Comparison of ENCODE assay signal across 22 cellular contexts in the genomic region with DNA sequence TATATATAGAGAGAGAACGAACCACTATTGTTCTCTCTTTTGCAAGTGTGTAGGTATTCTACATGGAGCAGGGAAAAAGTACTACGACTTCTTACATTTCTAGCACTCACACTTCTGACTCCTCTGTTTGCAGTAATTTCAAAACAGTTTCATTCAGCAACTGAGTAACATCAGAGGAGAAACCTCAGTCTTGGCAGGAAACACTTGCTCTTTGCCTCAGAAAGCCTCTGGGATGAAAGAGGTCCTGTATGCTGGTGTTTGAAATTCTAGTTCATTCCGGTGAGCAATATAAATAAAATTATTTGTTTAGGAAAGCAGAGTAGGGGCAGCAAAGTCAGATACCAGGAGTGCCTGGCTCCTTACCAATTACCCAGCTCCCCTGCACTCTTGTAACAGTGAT.
DNase-seq lines count a peak whose midpoint lies in the region; ATAC-seq and TF ChIP-seq lines count a peak whose summit lies in the region.
"Had no signal": no experiment of that assay in that cellular context is flagged by ENCODE, and none has a peak within 500 bp of the region (broad histone marks: within the 10 kb centered on the region; RNA-seq: fewer than 3 reads in every experiment).

No MANE protein-coding gene starts in this region.

- H3K36me3 Mint-ChIP-seq in activated naive CD4-positive, alpha-beta T cell treated with anti-CD3 and anti-CD28 coated beads for 36 hours (ENCODE audit: low read depth), result no peaks in the 10 kb centered on the region
- H3K36me3 Mint-ChIP-seq: IgD-negative memory B cell had no signal

- DNase-seq in GM03348 (ENCODE audit: low spot score) (peak; percentile 29), astrocyte of the cerebellum (ENCODE audit: low read depth) (peak; percentile 42), fibroblast of peridontal ligament (ENCODE audit: extremely low read depth) (peak; percentile 74), renal cortical epithelial cell (ENCODE audit: low read depth) (peak; percentile 57)
- DNase-seq in activated naive CD4-positive, alpha-beta T cell treated with anti-CD3 and anti-CD28 coated beads for 36 hours, result no peak
- DNase-seq: activated B cell treated with CpG ODN at 0.5 μM for 24 hours; activated CD4-positive, alpha-beta T cell treated with anti-CD3 and anti-CD28 coated beads, Interleukin-2, amount 50 U/mL, for 4 hours; activated CD8-positive, alpha-beta memory T cell treated with anti-CD3 and anti-CD28 coated beads, Interleukin-2, amount 50 U/mL, for 48 hours; gastrocnemius medialis; GF-D8; MG63; NCI-H774; retina; stimulated activated CD4-positive, alpha-beta T cell treated with anti-CD3 and anti-CD28 coated beads, Interleukin-4, amount 100 ng/mL, for 24 hours; stimulated activated naive CD8-positive, alpha-beta T cell treated with anti-CD3 and anti-CD28 coated beads, Interleukin-15, Interleukin-2, amounts not matched to agents 100 U/mL and 50 U/mL, for 24 hours; thyroid gland had no signal

- intact Hi-C loops in activated naive CD4-positive, alpha-beta T cell treated with anti-CD3 and anti-CD28 coated beads for 36 hours (cut with micrococcal nuclease), result no loop called here

- no peak overlapping the region for H3K27ac Mint-ChIP-seq in activated naive CD4-positive, alpha-beta T cell treated with anti-CD3 and anti-CD28 coated beads for 36 hours
- H3K27ac Mint-ChIP-seq: activated B cell treated with CpG ODN at 0.5 μM for 24 hours, B cell, IgD-negative memory B cell had no signal

- CTCF ChIA-PET in activated naive CD4-positive, alpha-beta T cell treated with anti-CD3 and anti-CD28 coated beads for 36 hours (lab: Charles Lee), result interaction anchor here (1.3 kb wide), 1 partner anchor 313 kb away, joined by 3 read pairs; no protein-coding TSS in a partner anchor

- no peak for ATAC-seq in HG02759 (IDR thresholded peaks at IDR 0.05; ENCODE audit: unreplicated experiment)
- no peak for ATAC-seq in HG02588 (IDR thresholded peaks at IDR 0.05; ENCODE audit: unreplicated experiment)
- ATAC-seq in SK-N-SH treated with all-trans-retinoic acid at 6 μM for 48 hours, result no peak
- ATAC-seq: gastrocnemius medialis; stimulated activated naive CD8-positive, alpha-beta T cell treated with anti-CD3 and anti-CD28 coated beads, Interleukin-15, Interleukin-2, amounts not matched to agents 100 U/mL and 50 U/mL, for 24 hours had no signal

- no peak overlapping the region for H3K4me3 ChIP-seq in astrocyte of the cerebellum (ENCODE audit: low read depth, low read length)
- H3K4me3 ChIP-seq: cardiac muscle cell, gastrocnemius medialis, MG63, thyroid gland had no signal

- H3K4me1 Mint-ChIP-seq in activated naive CD4-positive, alpha-beta T cell treated with anti-CD3 and anti-CD28 coated beads for 36 hours (ENCODE audit: low read depth), result no peaks in the 10 kb centered on the region
- H3K4me1 Mint-ChIP-seq: activated B cell treated with CpG ODN at 0.5 μM for 24 hours, B cell, IgD-negative memory B cell had no signal

- no peaks in the 10 kb centered on the region for H3K9me3 Mint-ChIP-seq in activated naive CD4-positive, alpha-beta T cell treated with anti-CD3 and anti-CD28 coated beads for 36 hours
- H3K9me3 Mint-ChIP-seq: activated B cell treated with CpG ODN at 0.5 μM for 24 hours had no signal

- in situ Hi-C loops in astrocyte of the cerebellum (cut with HindIII; ENCODE audit: low sequenced_read_pairs), result no loop called here

- no peaks in the 10 kb centered on the region for H3K27me3 Mint-ChIP-seq in activated naive CD4-positive, alpha-beta T cell treated with anti-CD3 and anti-CD28 coated beads for 36 hours (ENCODE audit: low read depth)
- H3K27me3 Mint-ChIP-seq: activated B cell treated with CpG ODN at 0.5 μM for 24 hours, B cell, IgD-negative memory B cell had no signal

- no peak overlapping the region for H3K4me3 Mint-ChIP-seq in activated naive CD4-positive, alpha-beta T cell treated with anti-CD3 and anti-CD28 coated beads for 36 hours
- H3K4me3 Mint-ChIP-seq: activated B cell treated with CpG ODN at 0.5 μM for 24 hours, B cell, IgD-negative memory B cell had no signal

- TF ChIP-seq CTCF in astrocyte of the cerebellum (IDR thresholded peaks at IDR 0.05; ENCODE audit: low read depth, low read length, missing control alignments), result no peak

TF ChIP-seq in SK-N-SH treated with all-trans-retinoic acid at 6 μM for 48 hours, 23 proteins besides CTCF, POLR2A, EP300 and RAD21:
- TF ChIP-seq BACH2 (CRISPR knock-in tag; IDR thresholded peaks at IDR 0.05; ENCODE audit: borderline replicate concordance) (no peak), GLIS3 (CRISPR knock-in tag; IDR thresholded peaks at IDR 0.05) (no peak), ZFP3 (CRISPR knock-in tag; IDR thresholded peaks at IDR 0.05) (no peak), TCF4 (CRISPR knock-in tag; IDR thresholded peaks at IDR 0.05; ENCODE audit: borderline replicate concordance) (no peak), CSDC2 (CRISPR knock-in tag; IDR thresholded peaks at IDR 0.05) (no peak), OSR1 (CRISPR knock-in tag; IDR thresholded peaks at IDR 0.05) (no peak), SNAI2 (CRISPR knock-in tag; IDR thresholded peaks at IDR 0.05) (no peak), ESRRG (CRISPR knock-in tag; IDR thresholded peaks at IDR 0.05) (no peak), ZNF565 (CRISPR knock-in tag; conservative IDR thresholded peaks at IDR 0.05; ENCODE audit: low read depth) (no peak), ZNF70 (CRISPR knock-in tag; IDR thresholded peaks at IDR 0.05) (no peak), ZNF8 (CRISPR knock-in tag; IDR thresholded peaks at IDR 0.05) (no peak), ZC3H10 (CRISPR knock-in tag; IDR thresholded peaks at IDR 0.05) (no peak), RARB (CRISPR knock-in tag; IDR thresholded peaks at IDR 0.05) (no peak), ZFP30 (CRISPR knock-in tag; IDR thresholded peaks at IDR 0.05) (no peak), ARNTL (CRISPR knock-in tag; IDR thresholded peaks at IDR 0.05; ENCODE audit: borderline replicate concordance, low read depth) (no peak)
- TF ChIP-seq, protein P1, sequence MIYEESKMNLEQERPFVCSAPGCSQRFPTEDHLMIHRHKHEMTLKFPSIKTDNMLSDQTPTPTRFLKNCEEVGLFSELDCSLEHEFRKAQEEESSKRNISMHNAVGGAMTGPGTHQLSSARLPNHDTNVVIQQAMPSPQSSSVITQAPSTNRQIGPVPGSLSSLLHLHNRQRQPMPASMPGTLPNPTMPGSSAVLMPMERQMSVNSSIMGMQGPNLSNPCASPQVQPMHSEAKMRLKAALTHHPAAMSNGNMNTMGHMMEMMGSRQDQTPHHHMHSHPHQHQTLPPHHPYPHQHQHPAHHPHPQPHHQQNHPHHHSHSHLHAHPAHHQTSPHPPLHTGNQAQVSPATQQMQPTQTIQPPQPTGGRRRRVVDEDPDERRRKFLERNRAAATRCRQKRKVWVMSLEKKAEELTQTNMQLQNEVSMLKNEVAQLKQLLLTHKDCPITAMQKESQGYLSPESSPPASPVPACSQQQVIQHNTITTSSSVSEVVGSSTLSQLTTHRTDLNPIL (CRISPR knock-in tag; IDR thresholded peaks at IDR 0.05; ENCODE audit: low read depth), result no peak
- TF ChIP-seq, protein P2, sequence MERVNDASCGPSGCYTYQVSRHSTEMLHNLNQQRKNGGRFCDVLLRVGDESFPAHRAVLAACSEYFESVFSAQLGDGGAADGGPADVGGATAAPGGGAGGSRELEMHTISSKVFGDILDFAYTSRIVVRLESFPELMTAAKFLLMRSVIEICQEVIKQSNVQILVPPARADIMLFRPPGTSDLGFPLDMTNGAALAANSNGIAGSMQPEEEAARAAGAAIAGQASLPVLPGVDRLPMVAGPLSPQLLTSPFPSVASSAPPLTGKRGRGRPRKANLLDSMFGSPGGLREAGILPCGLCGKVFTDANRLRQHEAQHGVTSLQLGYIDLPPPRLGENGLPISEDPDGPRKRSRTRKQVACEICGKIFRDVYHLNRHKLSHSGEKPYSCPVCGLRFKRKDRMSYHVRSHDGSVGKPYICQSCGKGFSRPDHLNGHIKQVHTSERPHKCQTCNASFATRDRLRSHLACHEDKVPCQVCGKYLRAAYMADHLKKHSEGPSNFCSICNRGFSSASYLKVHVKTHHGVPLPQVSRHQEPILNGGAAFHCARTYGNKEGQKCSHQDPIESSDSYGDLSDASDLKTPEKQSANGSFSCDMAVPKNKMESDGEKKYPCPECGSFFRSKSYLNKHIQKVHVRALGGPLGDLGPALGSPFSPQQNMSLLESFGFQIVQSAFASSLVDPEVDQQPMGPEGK (CRISPR knock-in tag; IDR thresholded peaks at IDR 0.05; ENCODE audit: borderline replicate concordance), result no peak
- TF ChIP-seq, protein P3, sequence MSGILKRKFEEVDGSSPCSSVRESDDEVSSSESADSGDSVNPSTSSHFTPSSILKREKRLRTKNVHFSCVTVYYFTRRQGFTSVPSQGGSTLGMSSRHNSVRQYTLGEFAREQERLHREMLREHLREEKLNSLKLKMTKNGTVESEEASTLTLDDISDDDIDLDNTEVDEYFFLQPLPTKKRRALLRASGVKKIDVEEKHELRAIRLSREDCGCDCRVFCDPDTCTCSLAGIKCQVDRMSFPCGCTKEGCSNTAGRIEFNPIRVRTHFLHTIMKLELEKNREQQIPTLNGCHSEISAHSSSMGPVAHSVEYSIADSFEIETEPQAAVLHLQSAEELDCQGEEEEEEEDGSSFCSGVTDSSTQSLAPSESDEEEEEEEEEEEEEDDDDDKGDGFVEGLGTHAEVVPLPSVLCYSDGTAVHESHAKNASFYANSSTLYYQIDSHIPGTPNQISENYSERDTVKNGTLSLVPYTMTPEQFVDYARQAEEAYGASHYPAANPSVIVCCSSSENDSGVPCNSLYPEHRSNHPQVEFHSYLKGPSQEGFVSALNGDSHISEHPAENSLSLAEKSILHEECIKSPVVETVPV (CRISPR knock-in tag; IDR thresholded peaks at IDR 0.05), result no peak
- TF ChIP-seq, protein P4, sequence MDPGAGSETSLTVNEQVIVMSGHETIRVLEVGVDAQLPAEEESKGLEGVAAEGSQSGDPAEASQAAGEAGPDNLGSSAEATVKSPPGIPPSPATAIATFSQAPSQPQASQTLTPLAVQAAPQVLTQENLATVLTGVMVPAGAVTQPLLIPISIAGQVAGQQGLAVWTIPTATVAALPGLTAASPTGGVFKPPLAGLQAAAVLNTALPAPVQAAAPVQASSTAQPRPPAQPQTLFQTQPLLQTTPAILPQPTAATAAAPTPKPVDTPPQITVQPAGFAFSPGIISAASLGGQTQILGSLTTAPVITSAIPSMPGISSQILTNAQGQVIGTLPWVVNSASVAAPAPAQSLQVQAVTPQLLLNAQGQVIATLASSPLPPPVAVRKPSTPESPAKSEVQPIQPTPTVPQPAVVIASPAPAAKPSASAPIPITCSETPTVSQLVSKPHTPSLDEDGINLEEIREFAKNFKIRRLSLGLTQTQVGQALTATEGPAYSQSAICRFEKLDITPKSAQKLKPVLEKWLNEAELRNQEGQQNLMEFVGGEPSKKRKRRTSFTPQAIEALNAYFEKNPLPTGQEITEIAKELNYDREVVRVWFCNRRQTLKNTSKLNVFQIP (CRISPR knock-in tag; IDR thresholded peaks at IDR 0.05; ENCODE audit: borderline replicate concordance, low read depth), result no peak
